ENCODE assay signal across 22 cellular contexts in genomic region chr11:35316161-35316560, GRCh38.
"Had no signal": no experiment of that assay in that cellular context is flagged by ENCODE, and none has a peak within 500 bp of the region (broad histone marks: within the 10 kb centered on the region; RNA-seq: fewer than 3 reads in every experiment).

No MANE protein-coding gene starts in this region.

- H3K4me3 ChIP-seq: coronary artery, esophagus muscularis mucosa, left lung, lung, sigmoid colon, transverse colon, uterus had no signal

- H3K36me3 Mint-ChIP-seq: stimulated activated naive B cell treated with anti-CD40 and anti-IgM and Interleukin-4, amounts not matched to agents 10 μg/mL and 1 μg/mL and 100 μg/mL, for 72 hours had no signal

- H3K27ac ChIP-seq: coronary artery, esophagus muscularis mucosa, left lung, sigmoid colon, transverse colon, uterus had no signal

- H3K27ac Mint-ChIP-seq: activated CD8-positive, alpha-beta T cell treated with anti-CD3 and anti-CD28 coated beads, Interleukin-2, amount 10 ng/mL, durations not matched to agents 7 days and 5 days; activated T-helper 1 cell treated with anti-CD3 and anti-CD28 coated beads, Interleukin-12 subunit alpha, Interleukin-12 subunit beta, Interleukin-2, Interleukin-4 antibody, amounts not matched to agents 30 ng/mL and 10 ng/mL and 1 ng/mL, durations not matched to agents 14 hours and 24 hours and 36 hours had no signal

- H3K36me3 ChIP-seq: esophagus muscularis mucosa, left lung, sigmoid colon, transverse colon, uterus had no signal

- H3K4me3 Mint-ChIP-seq: activated CD8-positive, alpha-beta T cell treated with anti-CD3 and anti-CD28 coated beads, Interleukin-2, amount 10 ng/mL, durations not matched to agents 7 days and 5 days; activated T-helper 1 cell treated with anti-CD3 and anti-CD28 coated beads, Interleukin-12 subunit alpha, Interleukin-12 subunit beta, Interleukin-2, Interleukin-4 antibody, amounts not matched to agents 30 ng/mL and 10 ng/mL and 1 ng/mL, durations not matched to agents 14 hours and 24 hours and 36 hours; naive thymus-derived CD4-positive, alpha-beta T cell; neural crest cell; stimulated activated naive B cell treated with anti-CD40 and anti-IgM and Interleukin-4, amounts not matched to agents 10 μg/mL and 1 μg/mL and 100 μg/mL, for 72 hours had no signal

- FAIRE-seq: bronchial epithelial cell had no signal

- ATAC-seq: activated CD4-positive, CD25-positive, alpha-beta regulatory T cell treated with anti-CD3 and anti-CD28 coated beads, Interleukin-2, amount 50 U/mL, for 24 hours; activated CD8-positive, alpha-beta T cell treated with anti-CD3 and anti-CD28 coated beads, Interleukin-2, amount 10 ng/mL, durations not matched to agents 7 days and 5 days; left lung; naive thymus-derived CD4-positive, alpha-beta T cell; stimulated activated naive B cell treated with anti-CD40 and anti-IgM and Interleukin-4, amounts not matched to agents 10 μg/mL and 1 μg/mL and 100 μg/mL, for 72 hours had no signal

- H3K27me3 ChIP-seq: esophagus muscularis mucosa, left lung, sigmoid colon, transverse colon, uterus had no signal

- H3K4me1 ChIP-seq: sigmoid colon, transverse colon, uterus had no signal

- H3K27me3 Mint-ChIP-seq: naive thymus-derived CD4-positive, alpha-beta T cell; stimulated activated naive B cell treated with anti-CD40 and anti-IgM and Interleukin-4, amounts not matched to agents 10 μg/mL and 1 μg/mL and 100 μg/mL, for 72 hours had no signal

- H3K9me3 ChIP-seq: esophagus muscularis mucosa, left lung, sigmoid colon, transverse colon, uterus had no signal

- DNase-seq: activated CD4-positive, alpha-beta T cell treated with anti-CD3 and anti-CD28 coated beads, Interleukin-2, amount 50 U/mL, for 1 hour; activated CD8-positive, alpha-beta T cell treated with anti-CD3 and anti-CD28 coated beads, Interleukin-2, amount 10 ng/mL, durations not matched to agents 7 days and 5 days; activated gamma-delta T cell; activated naive CD4-positive, alpha-beta T cell treated with anti-CD3 and anti-CD28 coated beads, Interleukin-2, amount 50 U/mL, for 16 hours; aorta; left lung; naive thymus-derived CD4-positive, alpha-beta T cell; occipital lobe; sigmoid colon; stimulated activated CD4-positive, alpha-beta T cell treated with anti-CD3 and anti-CD28 coated beads, Interleukin-2, amount 100 ng/mL, for 48 hours; stimulated activated CD8-positive, alpha-beta memory T cell treated with anti-CD3 and anti-CD28 coated beads, Interleukin-4, amount 100 ng/mL, for 48 hours; stimulated activated naive B cell treated with anti-CD40 and anti-IgM and Interleukin-4, amounts not matched to agents 10 μg/mL and 1 μg/mL and 100 μg/mL, for 72 hours; T1000; transverse colon; uterus had no signal

- H3K9me3 Mint-ChIP-seq: activated T-helper 1 cell treated with anti-CD3 and anti-CD28 coated beads, Interleukin-12 subunit alpha, Interleukin-12 subunit beta, Interleukin-2, Interleukin-4 antibody, amounts not matched to agents 30 ng/mL and 10 ng/mL and 1 ng/mL, durations not matched to agents 14 hours and 24 hours and 36 hours; neural crest cell; stimulated activated naive B cell treated with anti-CD40 and anti-IgM and Interleukin-4, amounts not matched to agents 10 μg/mL and 1 μg/mL and 100 μg/mL, for 72 hours had no signal
